8 cellular contexts compared by ENCODE assay signal in the genomic region with DNA sequence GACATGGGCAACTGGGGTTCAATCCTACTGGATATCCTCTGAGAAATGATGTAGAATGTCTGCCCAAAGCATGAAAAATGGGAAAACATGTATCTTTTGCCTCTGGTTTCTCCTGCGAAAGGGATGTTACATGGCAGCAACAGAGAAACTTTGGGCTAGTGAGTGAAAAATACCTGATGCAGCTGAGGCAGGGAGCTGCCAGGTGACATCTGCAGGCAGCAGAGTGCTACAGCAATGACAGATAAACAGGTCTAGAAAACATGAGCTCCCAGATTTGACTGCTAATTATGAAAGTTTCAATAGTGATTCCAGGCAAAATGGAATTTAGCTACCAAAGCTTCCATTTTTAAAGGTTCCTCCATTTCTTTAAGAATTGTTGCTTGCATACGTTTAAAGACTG.
A peak's percentile ranks its signal among the peaks of the same experiment; 100 is the strongest.
DNase-seq lines count a peak whose midpoint lies in the region; ATAC-seq and TF ChIP-seq lines count a peak whose summit lies in the region.

No MANE protein-coding gene starts in this region.

- no peaks in the 10 kb centered on the region for H3K27me3 ChIP-seq in RWPE2 (ENCODE audit: insufficient read depth, poor library complexity, severe bottlenecking)

- H3K4me3 ChIP-seq in RWPE2 (ENCODE audit: severe bottlenecking), result no peak overlapping the region

- H3K27ac ChIP-seq in RWPE2 (ENCODE audit: poor library complexity, severe bottlenecking), result no peak overlapping the region

- ATAC-seq in GM19351 (IDR thresholded peaks at IDR 0.05; ENCODE audit: unreplicated experiment) (peak; percentile 52), RWPE2 (ENCODE audit: low read depth) (peak; percentile 24; the same call in 1 of the 3 replicates), HG02759 (IDR thresholded peaks at IDR 0.05; ENCODE audit: unreplicated experiment) (no peak), GM18511 (IDR thresholded peaks at IDR 0.05; ENCODE audit: unreplicated experiment) (no peak)

- H3K36me3 ChIP-seq in RWPE2 (ENCODE audit: low read depth), result no peaks in the 10 kb centered on the region

- H3K4me1 ChIP-seq in RWPE2 (ENCODE audit: insufficient read depth, poor library complexity, severe bottlenecking), result peaks cover 16% of the 10 kb centered on the region

- H3K9me3 ChIP-seq in RWPE2 (ENCODE audit: severe bottlenecking), result no peaks in the 10 kb centered on the region

- peak; percentile 67 for TF ChIP-seq CTCF in RWPE2 (IDR thresholded peaks at IDR 0.05; ENCODE audit: poor library complexity, severe bottlenecking)

- peak; percentile 24 to 25 for DNase-seq in AML-193 (lab: John Stamatoyannopoulos, UW)
- DNase-seq in RWPE2 (ENCODE audit: low spot score), result no peak
- peak; percentile 71 for DNase-seq in kidney tubule cell (ENCODE audit: low spot score)
- no peak for DNase-seq in activated CD4-positive, CD25-positive, alpha-beta regulatory T cell treated with anti-CD3 and anti-CD28 coated beads, Interleukin-2, amount 50 U/mL, for 72 hours
- DNase-seq in stimulated activated CD4-positive, alpha-beta T cell treated with anti-CD3 and anti-CD28 coated beads, Interleukin-2, amount 100 ng/mL, for 24 hours, result no peak

Comparison
In these comparisons a context has a peak if more than half of its experiments do, and no peak if none do; other contexts are left out.
1. DNase-seq: peak in AML-193 (2 of 2) and kidney tubule cell (single experiment); none in RWPE2 (single experiment), activated CD4-positive, CD25-positive, alpha-beta regulatory T cell treated with anti-CD3 and anti-CD28 coated beads, Interleukin-2, amount 50 U/mL, for 72 hours (single experiment) and stimulated activated CD4-positive, alpha-beta T cell treated with anti-CD3 and anti-CD28 coated beads, Interleukin-2, amount 100 ng/mL, for 24 hours (0 of 2).
2. ATAC-seq: peak in GM19351 (single experiment) and RWPE2 (single experiment); none in HG02759 (single experiment) and GM18511 (single experiment).